In the genomic region with DNA sequence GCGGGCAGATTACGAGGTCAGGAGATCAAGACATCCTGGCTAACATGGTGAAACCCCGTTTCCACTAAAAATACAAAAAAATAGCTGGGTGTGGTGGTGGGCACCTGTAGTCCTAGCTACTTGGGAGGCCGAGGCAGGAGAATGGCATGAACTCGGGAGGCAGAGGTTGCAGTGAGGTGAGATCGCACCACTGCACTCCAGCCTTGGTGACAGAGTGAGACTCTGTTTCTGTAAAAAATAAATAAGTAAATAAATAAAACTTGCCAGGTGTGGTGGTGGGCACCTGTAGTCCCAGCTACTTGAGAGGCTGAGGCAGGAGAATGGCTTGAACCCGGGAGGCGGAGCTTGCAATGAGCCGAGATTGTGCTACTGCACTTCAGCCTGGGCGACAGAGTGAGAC, we compare ENCODE assay signal across 6 cellular contexts. TPM values are rescaled to one million over a fixed set of nuclear protein-coding genes. Genes with fewer than 3 reads are reported as not detected.
DNase-seq lines count a peak whose midpoint lies in the region; ATAC-seq and TF ChIP-seq lines count a peak whose summit lies in the region.
"Not testable (repeated sequence)": the region's sequence is repeated elsewhere in the genome, so short reads cannot be mapped to it uniquely, and the experiment has no call there.

No MANE protein-coding gene starts in this region.

- H3K27ac Mint-ChIP-seq in CD8-positive, alpha-beta memory T cell, result peak overlapping the region in 5 of 8 donors; percentile 32 to 96 (median 85)
- peak overlapping the region; percentile 14 for H3K27ac Mint-ChIP-seq in activated naive CD4-positive, alpha-beta T cell treated with anti-CD3 and anti-CD28 coated beads, Interleukin-2, amount 10 ng/mL, durations not matched to agents 7 days and 5 days
- H3K27ac Mint-ChIP-seq in dendritic cell treated with granulocyte-macrophage colony-stimulating factor and Interleukin-4, amounts not matched to agents 40 ng/mL and 50 ng/mL, for 4 days, result peak overlapping the region; percentile 93
- H3K27ac Mint-ChIP-seq in naive thymus-derived CD4-positive, alpha-beta T cell, result peak overlapping the region in 7 of 9 donors; percentile 29 to 99 (median 96)
- H3K27ac Mint-ChIP-seq in osteocyte (ENCODE audit: unreplicated experiment), result peak overlapping the region; percentile 62

- intact Hi-C loops in dendritic cell treated with granulocyte-macrophage colony-stimulating factor and Interleukin-4, amounts not matched to agents 40 ng/mL and 50 ng/mL, for 4 days (cut with micrococcal nuclease); naive thymus-derived CD4-positive, alpha-beta T cell (cut with micrococcal nuclease): not testable (repeated sequence)

- CTCF ChIA-PET in CD8-positive, alpha-beta memory T cell (lab: Charles Lee); activated naive CD4-positive, alpha-beta T cell treated with anti-CD3 and anti-CD28 coated beads, Interleukin-2, amount 10 ng/mL, durations not matched to agents 7 days and 5 days (lab: Charles Lee); naive thymus-derived CD4-positive, alpha-beta T cell (lab: Charles Lee): not testable (repeated sequence)

- H3K9ac ChIP-seq in BLaER1 treated with 17β-estradiol and CSF1 and Interleukin-3, amounts not matched to agents 10 nM and 100 nM, result not testable (repeated sequence)

- H3K27me3 ChIP-seq in BLaER1 treated with 17β-estradiol and CSF1 and Interleukin-3, amounts not matched to agents 10 nM and 100 nM; CD8-positive, alpha-beta memory T cell (ENCODE audit: insufficient read depth, low read length, poor library complexity, severe bottlenecking); naive thymus-derived CD4-positive, alpha-beta T cell (ENCODE audit: control insufficient read depth in 2 of 2, insufficient read depth in 2 of 2, low read length in 2 of 2): not testable (repeated sequence)

- peak overlapping the region in 1 of 7 donors; percentile 18 for H3K4me3 Mint-ChIP-seq in CD8-positive, alpha-beta memory T cell
- not testable (repeated sequence) for H3K4me3 Mint-ChIP-seq in activated naive CD4-positive, alpha-beta T cell treated with anti-CD3 and anti-CD28 coated beads, Interleukin-2, amount 10 ng/mL, durations not matched to agents 7 days and 5 days; dendritic cell treated with granulocyte-macrophage colony-stimulating factor and Interleukin-4, amounts not matched to agents 40 ng/mL and 50 ng/mL, for 4 days; osteocyte (ENCODE audit: unreplicated experiment)
- H3K4me3 Mint-ChIP-seq in naive thymus-derived CD4-positive, alpha-beta T cell, result peak overlapping the region in 3 of 10 donors; percentile 4 to 53 (median 42)

- not testable (repeated sequence) for DNase-seq in CD8-positive, alpha-beta memory T cell; activated naive CD4-positive, alpha-beta T cell treated with anti-CD3 and anti-CD28 coated beads, Interleukin-2, amount 10 ng/mL, durations not matched to agents 7 days and 5 days; naive thymus-derived CD4-positive, alpha-beta T cell
- peak; percentile 75 for DNase-seq in osteocyte (ENCODE audit: extremely low spot score, unreplicated experiment)

- H3K36me3 ChIP-seq in BLaER1 treated with 17β-estradiol and CSF1 and Interleukin-3, amounts not matched to agents 10 nM and 100 nM, result peaks cover 52 to 71% (median 61%) of the 10 kb centered on the region in 11 experiments
- H3K36me3 ChIP-seq in CD8-positive, alpha-beta memory T cell (ENCODE audit: insufficient read depth, low read length), result not testable (repeated sequence)
- peaks cover 5 to 19% (median 9%) of the 10 kb centered on the region in 3 experiments for H3K36me3 ChIP-seq in naive thymus-derived CD4-positive, alpha-beta T cell (ENCODE audit: control insufficient read depth in 2 of 3, insufficient read depth in 3 of 3, low read length in 3 of 3)

- H3K4me1 ChIP-seq in BLaER1 treated with 17β-estradiol and CSF1 and Interleukin-3, amounts not matched to agents 10 nM and 100 nM, result peaks cover 33 to 71% (median 46%) of the 10 kb centered on the region in 10 experiments
- H3K4me1 ChIP-seq in CD8-positive, alpha-beta memory T cell (ENCODE audit: insufficient read depth, low read length), result peaks cover 23% of the 10 kb centered on the region
- peaks cover 7 to 16% of the 10 kb centered on the region in 2 donors for H3K4me1 ChIP-seq in naive thymus-derived CD4-positive, alpha-beta T cell (ENCODE audit: control insufficient read depth in 2 of 2, insufficient read depth in 2 of 2, low read length in 2 of 2)

- not testable (repeated sequence) for H3K9me3 ChIP-seq in BLaER1 treated with 17β-estradiol and CSF1 and Interleukin-3, amounts not matched to agents 10 nM and 100 nM (replicated peaks in 1 of 11); CD8-positive, alpha-beta memory T cell (ENCODE audit: low read length); naive thymus-derived CD4-positive, alpha-beta T cell (ENCODE audit: control insufficient read depth in 2 of 3, low read length in 3 of 3)

- POLR2A ChIA-PET in CD8-positive, alpha-beta memory T cell (lab: Charles Lee), result interaction anchor here (0.7 kb wide), 1 partner anchor 38 kb away, joined by 4 read pairs; the partner anchor contains the start of gene PDXDC1
- POLR2A ChIA-PET in naive thymus-derived CD4-positive, alpha-beta T cell (lab: Charles Lee), result interaction anchor here (0.6 kb wide), 1 partner anchor 39 kb away, joined by 3 read pairs; no protein-coding TSS in a partner anchor

- TF ChIP-seq CTCF in osteocyte (IDR thresholded peaks at IDR 0.05), result not testable (repeated sequence)

- H3K9me3 Mint-ChIP-seq in CD8-positive, alpha-beta memory T cell; activated naive CD4-positive, alpha-beta T cell treated with anti-CD3 and anti-CD28 coated beads, Interleukin-2, amount 10 ng/mL, durations not matched to agents 7 days and 5 days; dendritic cell treated with granulocyte-macrophage colony-stimulating factor and Interleukin-4, amounts not matched to agents 40 ng/mL and 50 ng/mL, for 4 days; naive thymus-derived CD4-positive, alpha-beta T cell; osteocyte (ENCODE audit: unreplicated experiment): not testable (repeated sequence)

- H3K4me2 ChIP-seq in BLaER1 treated with 17β-estradiol and CSF1 and Interleukin-3, amounts not matched to agents 10 nM and 100 nM, result peak overlapping the region in 6 of 11 experiments; percentile 1 to 78 (median 35); a peak in 10 of 22 replicates

- H3K36me3 Mint-ChIP-seq in CD8-positive, alpha-beta memory T cell, result peaks cover 0 to 60% (median 22%) of the 10 kb centered on the region in 3 donors
- H3K36me3 Mint-ChIP-seq in activated naive CD4-positive, alpha-beta T cell treated with anti-CD3 and anti-CD28 coated beads, Interleukin-2, amount 10 ng/mL, durations not matched to agents 7 days and 5 days, result peaks cover 35% of the 10 kb centered on the region
- peaks cover 84% of the 10 kb centered on the region for H3K36me3 Mint-ChIP-seq in dendritic cell treated with granulocyte-macrophage colony-stimulating factor and Interleukin-4, amounts not matched to agents 40 ng/mL and 50 ng/mL, for 4 days (ENCODE audit: low read depth)
- H3K36me3 Mint-ChIP-seq in naive thymus-derived CD4-positive, alpha-beta T cell, result peaks cover 0 to 40% (median 31%) of the 10 kb centered on the region in 5 donors
- H3K36me3 Mint-ChIP-seq in osteocyte (ENCODE audit: unreplicated experiment), result peaks cover 51% of the 10 kb centered on the region

- H3K4me1 Mint-ChIP-seq in CD8-positive, alpha-beta memory T cell, result peaks cover 31 to 58% (median 45%) of the 10 kb centered on the region in 3 donors
- H3K4me1 Mint-ChIP-seq in activated naive CD4-positive, alpha-beta T cell treated with anti-CD3 and anti-CD28 coated beads, Interleukin-2, amount 10 ng/mL, durations not matched to agents 7 days and 5 days, result peaks cover 30% of the 10 kb centered on the region
- peaks cover 15% of the 10 kb centered on the region for H3K4me1 Mint-ChIP-seq in dendritic cell treated with granulocyte-macrophage colony-stimulating factor and Interleukin-4, amounts not matched to agents 40 ng/mL and 50 ng/mL, for 4 days (ENCODE audit: low read depth)
- peaks cover 0 to 51% (median 44%) of the 10 kb centered on the region in 7 donors for H3K4me1 Mint-ChIP-seq in naive thymus-derived CD4-positive, alpha-beta T cell
- peaks cover 42% of the 10 kb centered on the region for H3K4me1 Mint-ChIP-seq in osteocyte (ENCODE audit: unreplicated experiment)

- not testable (repeated sequence) for H3K4me3 ChIP-seq in BLaER1 treated with 17β-estradiol and CSF1 and Interleukin-3, amounts not matched to agents 10 nM and 100 nM; CD8-positive, alpha-beta memory T cell (ENCODE audit: low read length); naive thymus-derived CD4-positive, alpha-beta T cell (ENCODE audit: low read length)

- ATAC-seq in naive thymus-derived CD4-positive, alpha-beta T cell, result not testable (repeated sequence)

- peaks cover 0 to 33% (median 15%) of the 10 kb centered on the region in 11 experiments; a peak in 12 of 22 replicates for H4K20me1 ChIP-seq in BLaER1 treated with 17β-estradiol and CSF1 and Interleukin-3, amounts not matched to agents 10 nM and 100 nM

- H3K27me3 Mint-ChIP-seq in CD8-positive, alpha-beta memory T cell; activated naive CD4-positive, alpha-beta T cell treated with anti-CD3 and anti-CD28 coated beads, Interleukin-2, amount 10 ng/mL, durations not matched to agents 7 days and 5 days; dendritic cell treated with granulocyte-macrophage colony-stimulating factor and Interleukin-4, amounts not matched to agents 40 ng/mL and 50 ng/mL, for 4 days; naive thymus-derived CD4-positive, alpha-beta T cell; osteocyte (ENCODE audit: unreplicated experiment): not testable (repeated sequence)

- peak overlapping the region in 2 of 11 experiments; percentile 30 to 91; a peak in 2 of 22 replicates for H3K27ac ChIP-seq in BLaER1 treated with 17β-estradiol and CSF1 and Interleukin-3, amounts not matched to agents 10 nM and 100 nM
- not testable (repeated sequence) for H3K27ac ChIP-seq in CD8-positive, alpha-beta memory T cell (ENCODE audit: low read depth, low read length)
- H3K27ac ChIP-seq in naive thymus-derived CD4-positive, alpha-beta T cell (ENCODE audit: low read depth, low read length), result peak overlapping the region; percentile 45

RNA-seq across cellular contexts. Expression of gene PDXDC1, which starts 38.1 kb away (rescaled TPM):
- total RNA-seq in CD8-positive, alpha-beta memory T cell, result 10 to 100 TPM; 55.5 to 58.5 TPM
- polyA plus RNA-seq in CD8-positive, alpha-beta memory T cell, result 39.5 TPM
- total RNA-seq in naive thymus-derived CD4-positive, alpha-beta T cell, result 10 to 100 TPM; 50.6 to 79.4 (median 54.9) TPM
- polyA plus RNA-seq in naive thymus-derived CD4-positive, alpha-beta T cell, result 10 to 100 TPM; 28.6 to 44.5 TPM
- 107 and 109 TPM in 2 replicates for total RNA-seq in osteocyte

RNA-seq across cellular contexts. Expression of gene NTAN1, which starts 42.9 kb away (rescaled TPM):
- 10 to 100 TPM; 34.5 to 40.1 TPM for total RNA-seq in CD8-positive, alpha-beta memory T cell
- polyA plus RNA-seq in CD8-positive, alpha-beta memory T cell, result 59.5 TPM
- total RNA-seq in naive thymus-derived CD4-positive, alpha-beta T cell, result 10 to 100 TPM; 26.1 to 39.2 (median 28.7) TPM
- polyA plus RNA-seq in naive thymus-derived CD4-positive, alpha-beta T cell, result 10 to 100 TPM; 50.3 to 54.0 TPM
- total RNA-seq in osteocyte, result 54.9 and 56.4 TPM in 2 replicates

Comparison
In these comparisons a context has a peak if more than half of its experiments do, and no peak if none do; other contexts are left out.
1. H3K27ac Mint-ChIP-seq: peak in every context shown above with its lines; median percentile 96 in naive thymus-derived CD4-positive, alpha-beta T cell; 93 in dendritic cell treated with granulocyte-macrophage colony-stimulating factor and Interleukin-4, amounts not matched to agents 40 ng/mL and 50 ng/mL, for 4 days; 85 in CD8-positive, alpha-beta memory T cell; 62 in osteocyte; 14 in activated naive CD4-positive, alpha-beta T cell treated with anti-CD3 and anti-CD28 coated beads, Interleukin-2, amount 10 ng/mL, durations not matched to agents 7 days and 5 days.